Comparison of ENCODE assay signal across 5 cellular contexts in genomic region chr3:195589796-195590195, GRCh38. TPM values are rescaled to one million over a fixed set of nuclear protein-coding genes. Genes with fewer than 3 reads are reported as not detected.
"Had no signal": no experiment of that assay in that cellular context is flagged by ENCODE, and none has a peak within 500 bp of the region (broad histone marks: within the 10 kb centered on the region; RNA-seq: fewer than 3 reads in every experiment).

No MANE protein-coding gene starts in this region.

RNA-seq across cellular contexts. Expression of gene APOD, which starts 6.1 kb away (rescaled TPM):
- total RNA-seq: activated naive CD8-positive, alpha-beta T cell treated with anti-CD3 and anti-CD28 coated beads for 36 hours; activated naive CD8-positive, alpha-beta T cell treated with anti-CD3 and anti-CD28 coated beads, Interleukin-2, amount 10 ng/mL, durations not matched to agents 7 days and 5 days; activated T-cell treated with anti-CD3 and anti-CD28 coated beads, Interleukin-2, amount 50 U/mL, for 4 hours; astrocyte; cardiac muscle cell had no signal
